In the genomic region with DNA sequence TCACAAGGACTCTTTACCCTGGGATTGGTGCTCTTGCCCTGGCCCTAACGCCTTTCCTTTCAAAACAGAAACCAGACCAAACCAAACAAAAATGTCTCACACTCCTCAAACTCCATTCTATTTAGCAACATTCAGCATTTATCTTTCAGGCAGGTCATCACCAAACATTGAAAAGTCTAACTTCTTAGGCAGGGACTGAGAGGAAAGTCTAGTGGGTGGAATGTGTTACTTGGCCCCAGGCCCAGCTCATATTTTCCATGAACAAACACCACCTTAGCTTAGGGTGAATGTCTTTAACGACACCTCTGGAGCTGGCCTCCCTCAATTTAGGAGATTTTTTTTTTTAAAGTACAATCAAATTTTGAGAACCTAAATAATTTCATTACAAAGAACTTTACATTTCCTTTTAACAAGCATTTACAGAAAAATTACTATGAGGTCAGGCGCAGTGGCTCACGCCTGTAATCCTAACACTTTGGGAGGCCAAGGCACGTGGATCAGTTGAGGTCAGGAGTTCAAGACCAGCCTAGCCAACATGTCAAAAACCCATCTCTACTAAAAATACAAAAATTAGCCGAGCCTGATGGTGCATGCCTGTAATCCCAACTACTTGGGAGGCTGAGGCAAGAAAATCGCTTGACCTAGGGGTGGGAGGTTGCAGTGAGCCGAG, we compare ENCODE assay signal across 1 cellular context.
TF ChIP-seq lines count a peak whose summit lies in the region.

No MANE protein-coding gene starts in this region.

TF ChIP-seq in endothelial cell of umbilical vein, 7 proteins besides CTCF, POLR2A, EP300 and RAD21:
- TF ChIP-seq FOS (IDR thresholded peaks at IDR 0.05; ENCODE audit: borderline replicate concordance, insufficient read depth, low read length) (no peak), GATA2 (IDR thresholded peaks at IDR 0.05; ENCODE audit: insufficient read depth, insufficient read length, low read depth, low read length) (no peak), JUN (IDR thresholded peaks at IDR 0.05; ENCODE audit: borderline replicate concordance, insufficient read depth, insufficient read length, low read depth) (no peak), MYC (IDR thresholded peaks at IDR 0.05; ENCODE audit: low read depth, low read length) (no peak), POLR2AphosphoS5 (IDR thresholded peaks at IDR 0.05; ENCODE audit: insufficient read depth, low read depth, low read length) (no peak), EZH2 (IDR thresholded peaks at IDR 0.05; ENCODE audit: borderline replicate concordance, low read depth, low read length, severe bottlenecking) (no peak)
- TF ChIP-seq, protein P1, sequence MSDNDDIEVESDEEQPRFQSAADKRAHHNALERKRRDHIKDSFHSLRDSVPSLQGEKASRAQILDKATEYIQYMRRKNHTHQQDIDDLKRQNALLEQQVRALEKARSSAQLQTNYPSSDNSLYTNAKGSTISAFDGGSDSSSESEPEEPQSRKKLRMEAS (IDR thresholded peaks at IDR 0.05; ENCODE audit: insufficient read depth, insufficient read length) = no peak
